19 cellular contexts compared by ENCODE assay signal in the genomic region with DNA sequence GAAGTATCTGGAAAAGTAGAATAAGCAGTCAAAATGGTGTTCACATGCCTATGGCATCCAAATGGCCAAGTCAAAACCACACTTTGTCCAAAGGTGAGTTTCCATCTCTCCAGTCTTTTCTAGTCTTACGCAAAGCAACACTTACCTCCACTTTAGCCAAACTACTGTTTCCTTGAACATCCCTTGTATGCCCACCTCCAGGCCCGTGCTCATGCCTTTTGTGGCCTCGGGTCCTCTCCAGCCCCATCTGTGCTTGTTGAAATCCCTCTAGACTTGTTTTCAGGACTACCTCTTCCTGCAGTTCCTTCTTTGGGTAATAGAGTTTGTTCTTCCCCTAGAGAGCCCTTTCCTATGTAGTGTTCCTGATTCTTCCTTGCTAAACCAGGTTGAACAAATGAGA.
A peak's percentile ranks its signal among the peaks of the same experiment; 100 is the strongest.
DNase-seq lines count a peak whose midpoint lies in the region; ATAC-seq and TF ChIP-seq lines count a peak whose summit lies in the region.
"Had no signal": no experiment of that assay in that cellular context is flagged by ENCODE, and none has a peak within 500 bp of the region (broad histone marks: within the 10 kb centered on the region; RNA-seq: fewer than 3 reads in every experiment).

No MANE protein-coding gene starts in this region.

- H3K36me3 ChIP-seq in esophagus muscularis mucosa = peaks cover 0 to 4% (median 0%) of the 10 kb centered on the region in 4 donors
- H3K36me3 ChIP-seq: BLaER1 had no signal

- ATAC-seq in sciatic nerve = no peak
- ATAC-seq: CD8-positive, alpha-beta T cell; GM12878; GM23338; HCT116 had no signal

- H3K4me3 ChIP-seq in esophagus muscularis mucosa = no peak overlapping the region
- H3K4me3 ChIP-seq: BLaER1, GM12878, GM23338 had no signal

- peak; percentile 1 for DNase-seq in NCI-H1092 treated with DMSO at 0.1 percent for 48 hours (lab: John Stamatoyannopoulos, UW)
- no peak for DNase-seq in NCI-H1092 (lab: John Stamatoyannopoulos, UW)
- peak; percentile 68 for DNase-seq in esophagus muscularis mucosa (ENCODE audit: extremely low spot score)
- peak; percentile 8 for DNase-seq in sciatic nerve (ENCODE audit: low spot score)
- DNase-seq in NCI-H128 (lab: John Stamatoyannopoulos, UW; ENCODE audit: unreplicated experiment) = no peak
- DNase-seq in DMS114 treated with DMSO at 0.1 percent for 48 hours (lab: John Stamatoyannopoulos, UW; ENCODE audit: unreplicated experiment) = no peak
- DNase-seq: Caco-2; CD4-positive, CD25-positive, alpha-beta regulatory T cell; CD8-positive, alpha-beta T cell; DMS79; EL; GDM1; H9 had no signal

- no peak for TF ChIP-seq CTCF in esophagus muscularis mucosa (IDR thresholded peaks at IDR 0.05)

- no peak for TF ChIP-seq EP300 in esophagus muscularis mucosa (IDR thresholded peaks at IDR 0.05)

- H3K27me3 ChIP-seq in esophagus muscularis mucosa = no peaks in the 10 kb centered on the region
- H3K27me3 ChIP-seq: BLaER1 had no signal

- WGBS in esophagus muscularis mucosa = 89% methylated on average over 3 of the region's 3 CpGs

- intact Hi-C loops in esophagus muscularis mucosa (cut with DNase I) (no loop called here), sciatic nerve (cut with DNase I) (no loop called here)

- no peaks in the 10 kb centered on the region for H3K9me3 ChIP-seq in esophagus muscularis mucosa
- H3K9me3 ChIP-seq: BLaER1, Caco-2 had no signal

- no peak for TF ChIP-seq POLR2A in esophagus muscularis mucosa (IDR thresholded peaks at IDR 0.05; ENCODE audit: low read depth)

- no peak overlapping the region for H3K27ac ChIP-seq in esophagus muscularis mucosa (replicated peaks in 1 of 4)
- H3K27ac ChIP-seq: 22Rv1, BLaER1, C4-2B had no signal

- peaks cover 17 to 30% (median 24%) of the 10 kb centered on the region in 4 donors for H3K4me1 ChIP-seq in esophagus muscularis mucosa

Comparison
In these comparisons a context has a peak if more than half of its experiments do, and no peak if none do; other contexts are left out.
1. DNase-seq: peak in NCI-H1092 treated with DMSO at 0.1 percent for 48 hours (single experiment), esophagus muscularis mucosa (single experiment) and sciatic nerve (single experiment); none in NCI-H1092 (single experiment), NCI-H128 (single experiment) and DMS114 treated with DMSO at 0.1 percent for 48 hours (single experiment).